ENCODE assay signal across 17 cellular contexts in the genomic region with DNA sequence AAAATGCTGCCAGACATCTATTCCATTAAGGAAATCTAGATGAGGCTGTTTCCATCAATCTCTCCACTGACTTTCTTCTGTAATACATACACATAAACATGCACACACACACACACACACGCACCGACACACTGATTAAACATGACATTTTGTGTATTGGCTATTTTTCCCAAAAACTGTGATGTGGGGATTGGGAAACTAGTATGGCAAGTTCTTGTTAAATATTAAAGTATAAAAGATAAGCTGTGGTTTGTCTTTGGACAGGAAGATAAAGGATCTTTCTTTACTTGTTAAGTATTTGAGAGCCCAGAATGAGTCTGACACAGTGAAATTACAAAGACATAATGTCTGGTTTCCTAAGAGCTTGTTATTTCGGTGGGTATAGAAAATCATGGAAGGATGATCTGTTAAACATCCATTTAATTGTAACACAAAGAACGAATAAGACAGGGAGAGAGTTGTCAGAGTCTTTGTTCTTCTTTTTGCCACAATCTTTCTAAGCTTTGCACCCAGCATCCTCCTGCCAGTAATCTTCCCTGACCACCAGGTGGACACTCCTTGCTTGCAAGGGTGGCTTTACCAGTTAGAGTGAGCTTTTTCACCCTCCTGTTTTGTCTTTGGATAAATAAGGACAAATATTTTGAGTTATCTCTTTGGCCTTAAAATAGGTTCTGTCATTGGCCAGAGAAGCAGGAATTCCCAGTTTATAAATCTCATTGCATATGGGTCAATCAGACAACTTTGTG.
DNase-seq lines count a peak whose midpoint lies in the region; ATAC-seq and TF ChIP-seq lines count a peak whose summit lies in the region.
"Had no signal": no experiment of that assay in that cellular context is flagged by ENCODE, and none has a peak within 500 bp of the region (broad histone marks: within the 10 kb centered on the region; RNA-seq: fewer than 3 reads in every experiment).

No MANE protein-coding gene starts in this region.

- no peaks in the 10 kb centered on the region for H3K79me2 ChIP-seq in GM23338 (replicated peaks; ENCODE audit: insufficient read depth)
- no peaks in the 10 kb centered on the region for H3K79me2 ChIP-seq in neural progenitor cell (ENCODE audit: low read depth)

- H3K27me3 Mint-ChIP-seq in GM23338 (ENCODE audit: insufficient read depth, low read depth, poor library complexity) (peaks cover 1% of the 10 kb centered on the region), neural progenitor cell (ENCODE audit: insufficient read depth, low read depth) (no peaks in the 10 kb centered on the region)

- no peak overlapping the region for H3K4me2 ChIP-seq in GM23338
- H3K4me2 ChIP-seq in neural progenitor cell: no peak overlapping the region

- H2AFZ ChIP-seq in GM23338 (no peak overlapping the region), neural progenitor cell (replicated peaks) (no peak overlapping the region)

- ATAC-seq in GM23338: peak; percentile 42; the same call in 2 of the 3 replicates
- no peak for ATAC-seq in aorta (ENCODE audit: low FRiP score)
- ATAC-seq: left lobe of liver; natural killer cell treated with Interleukin-12 subunit alpha and Interleukin-12 subunit beta and Interleukin-15 and Interleukin-18, amount 100 ng/mL, for 72 hours; sciatic nerve; stimulated activated effector memory CD8-positive, alpha-beta T cell treated with anti-CD3 and anti-CD28 coated beads, Interleukin-12 subunit alpha, Interleukin-12 subunit beta, amount 100 ng/mL, for 72 hours had no signal

- H3K4me1 ChIP-seq in GM23338 (ENCODE audit: insufficient read depth) (no peaks in the 10 kb centered on the region), neural progenitor cell (no peaks in the 10 kb centered on the region), aorta (ENCODE audit: control insufficient read depth in 1 of 2, insufficient read depth in 2 of 2, low read length in 2 of 2) (no peaks in the 10 kb centered on the region), uterus (no peaks in the 10 kb centered on the region)

- H3K9me3 ChIP-seq in neural progenitor cell (ENCODE audit: low read depth) (no peaks in the 10 kb centered on the region), aorta (ENCODE audit: control insufficient read depth, low read length) (no peaks in the 10 kb centered on the region), uterus (no peaks in the 10 kb centered on the region)

- TF ChIP-seq CTCF in GM23338 (conservative IDR thresholded peaks at IDR 0.05; ENCODE audit: low read depth in 2 of 2) (peak; percentile 42 to 50), fibroblast of mammary gland (conservative IDR thresholded peaks at IDR 0.05; ENCODE audit: control insufficient read depth, insufficient read depth, low read depth, low read length) (peak; percentile 54), neural progenitor cell (IDR thresholded peaks at IDR 0.05) (peak; percentile 44), uterus (IDR thresholded peaks at IDR 0.05) (no peak)

- H3F3A ChIP-seq in GM23338 (replicated peaks; ENCODE audit: low read depth): no peaks in the 10 kb centered on the region
- no peaks in the 10 kb centered on the region for H3F3A ChIP-seq in neural progenitor cell (ENCODE audit: low read depth)

- H4K20me1 ChIP-seq in GM23338 (replicated peaks; ENCODE audit: insufficient read depth) (no peaks in the 10 kb centered on the region), neural progenitor cell (ENCODE audit: low read depth) (no peaks in the 10 kb centered on the region)

- H3K9ac ChIP-seq in neural progenitor cell: no peak overlapping the region

- TF ChIP-seq POLR2A in uterus (IDR thresholded peaks at IDR 0.05): no peak

- intact Hi-C loops in aorta (cut with DNase I): no loop called here
- intact Hi-C loops in uterus (cut with DNase I; ENCODE audit: low total_unique reads): no loop called here

- no peaks in the 10 kb centered on the region for H3K9me2 ChIP-seq in GM23338 (ENCODE audit: insufficient read depth)

- no peak overlapping the region for H3K27ac Mint-ChIP-seq in GM23338
- no peak overlapping the region for H3K27ac Mint-ChIP-seq in neural progenitor cell
- H3K27ac Mint-ChIP-seq: CD8-positive, alpha-beta memory T cell; natural killer cell treated with Interleukin-12 subunit alpha and Interleukin-12 subunit beta and Interleukin-15 and Interleukin-18, amount 100 ng/mL, for 72 hours; stimulated activated effector memory CD8-positive, alpha-beta T cell treated with anti-CD3 and anti-CD28 coated beads, Interleukin-12 subunit alpha, Interleukin-12 subunit beta, amount 100 ng/mL, for 72 hours had no signal

- H3K36me3 Mint-ChIP-seq in GM23338 (ENCODE audit: low read depth): no peaks in the 10 kb centered on the region
- H3K36me3 Mint-ChIP-seq in neural progenitor cell: no peaks in the 10 kb centered on the region
- H3K36me3 Mint-ChIP-seq: CD8-positive, alpha-beta memory T cell had no signal

- H3K4me3 ChIP-seq in GM23338 (no peak overlapping the region), fibroblast of mammary gland (ENCODE audit: control insufficient read depth, low read depth, low read length) (no peak overlapping the region), neural progenitor cell (no peak overlapping the region), aorta (ENCODE audit: low read length in 2 of 2) (no peak overlapping the region), uterus (no peak overlapping the region)
- H3K4me3 ChIP-seq: SK-N-MC had no signal

- H3K9me3 Mint-ChIP-seq in GM23338 (no peaks in the 10 kb centered on the region; the same call in 2 of the 3 replicates), neural progenitor cell (peaks cover 3% of the 10 kb centered on the region)

- H3K27ac ChIP-seq in GM23338 (ENCODE audit: low read depth) (no peak overlapping the region), neural progenitor cell (no peak overlapping the region), aorta (ENCODE audit: low read depth in 1 of 2, low read length in 2 of 2) (no peak overlapping the region), uterus (no peak overlapping the region)
- H3K27ac ChIP-seq: SK-N-MC had no signal

- no peaks in the 10 kb centered on the region for H3K27me3 ChIP-seq in GM23338 (ENCODE audit: insufficient read depth)
- no peaks in the 10 kb centered on the region for H3K27me3 ChIP-seq in neural progenitor cell
- no peaks in the 10 kb centered on the region for H3K27me3 ChIP-seq in aorta (ENCODE audit: control insufficient read depth in 1 of 2, insufficient read depth in 2 of 2, low read length in 1 of 2)
- H3K27me3 ChIP-seq in uterus: no peaks in the 10 kb centered on the region

- peak; percentile 43 for DNase-seq in GM23338 (ENCODE audit: low spot score)
- DNase-seq in NAMALWA (ENCODE audit: low spot score): peak; percentile 23
- DNase-seq in fibroblast of mammary gland (ENCODE audit: low read depth): peak; percentile 24
- peak; percentile 16 for DNase-seq in neural progenitor cell (ENCODE audit: low spot score)
- DNase-seq in aorta: no peak
- no peak for DNase-seq in stimulated activated CD4-positive, alpha-beta T cell treated with anti-CD3 and anti-CD28 coated beads, Interleukin-2, amount 100 ng/mL, for 48 hours
- DNase-seq in uterus: no peak
- DNase-seq: activated naive CD4-positive, alpha-beta T cell; CD8-positive, alpha-beta memory T cell; GOT3; head of caudate nucleus; stimulated activated CD4-positive, alpha-beta T cell treated with anti-CD3 and anti-CD28 coated beads, Interleukin-4, amount 100 ng/mL, for 4 hours had no signal

- 89 to 91% methylated on average over 4 of the region's 4 CpGs for WGBS in aorta, 2 donors

- H3K4me1 Mint-ChIP-seq in GM23338 (peaks cover 8% of the 10 kb centered on the region), neural progenitor cell (no peaks in the 10 kb centered on the region)
- H3K4me1 Mint-ChIP-seq: CD8-positive, alpha-beta memory T cell; stimulated activated effector memory CD8-positive, alpha-beta T cell treated with anti-CD3 and anti-CD28 coated beads, Interleukin-12 subunit alpha, Interleukin-12 subunit beta, amount 100 ng/mL, for 72 hours had no signal

- no peak overlapping the region for H3K4me3 Mint-ChIP-seq in GM23338
- no peak overlapping the region for H3K4me3 Mint-ChIP-seq in neural progenitor cell
- H3K4me3 Mint-ChIP-seq: CD8-positive, alpha-beta memory T cell; natural killer cell treated with Interleukin-12 subunit alpha and Interleukin-12 subunit beta and Interleukin-15 and Interleukin-18, amount 100 ng/mL, for 72 hours; stimulated activated effector memory CD8-positive, alpha-beta T cell treated with anti-CD3 and anti-CD28 coated beads, Interleukin-12 subunit alpha, Interleukin-12 subunit beta, amount 100 ng/mL, for 72 hours had no signal

- no peaks in the 10 kb centered on the region for H3K36me3 ChIP-seq in GM23338 (ENCODE audit: insufficient read depth)
- no peaks in the 10 kb centered on the region for H3K36me3 ChIP-seq in neural progenitor cell
- H3K36me3 ChIP-seq in aorta (ENCODE audit: control insufficient read depth in 1 of 2, insufficient read depth in 2 of 2, low read length in 1 of 2): no peaks in the 10 kb centered on the region
- no peaks in the 10 kb centered on the region for H3K36me3 ChIP-seq in uterus

TF ChIP-seq in GM23338, 12 proteins besides CTCF, POLR2A, EP300 and RAD21 (continues in another document):
- TF ChIP-seq EZH2phosphoT487 (IDR thresholded peaks at IDR 0.05; ENCODE audit: unreplicated experiment) (no peak), STAT1 (IDR thresholded peaks at IDR 0.05; ENCODE audit: unreplicated experiment) (no peak), NANOG (IDR thresholded peaks at IDR 0.05; ENCODE audit: borderline replicate concordance) (no peak), POLR2AphosphoS5 (IDR thresholded peaks at IDR 0.05; ENCODE audit: low read depth) (no peak)

Comparison
In these comparisons a context has a peak if more than half of its experiments do, and no peak if none do; other contexts are left out.
1. DNase-seq: peak in GM23338 (single experiment), NAMALWA (single experiment), fibroblast of mammary gland (single experiment) and neural progenitor cell (single experiment); none in aorta (0 of 2), stimulated activated CD4-positive, alpha-beta T cell treated with anti-CD3 and anti-CD28 coated beads, Interleukin-2, amount 100 ng/mL, for 48 hours (0 of 2) and uterus (0 of 2).
2. CTCF ChIP-seq: peak in GM23338 (2 of 2), fibroblast of mammary gland (single experiment) and neural progenitor cell (single experiment); none in uterus (0 of 4).